In genomic region chr4:120525106-120525505, GRCh38 we compare ENCODE assay signal across 31 cellular contexts.
"Had no signal": no experiment of that assay in that cellular context is flagged by ENCODE, and none has a peak within 500 bp of the region (broad histone marks: within the 10 kb centered on the region; RNA-seq: fewer than 3 reads in every experiment).

No MANE protein-coding gene starts in this region.

- H3K27ac ChIP-seq: neural progenitor cell, ovary, parathyroid adenoma, psoas muscle, skin epidermis, spleen, suprapubic skin, testis, tibial artery, transverse colon, upper lobe of right lung, uterus had no signal

- H3K79me2 ChIP-seq: parathyroid adenoma had no signal

- H3K4me2 ChIP-seq: neural progenitor cell, smooth muscle cell had no signal

- H3K9ac ChIP-seq: neural progenitor cell, parathyroid adenoma had no signal

- H3K27me3 ChIP-seq: neural progenitor cell, ovary, spleen, suprapubic skin, testis, tibial artery, transverse colon, upper lobe of right lung, uterus had no signal

- H3K4me1 Mint-ChIP-seq: natural killer cell; nephron; stimulated activated memory B cell treated with anti-CD40 and anti-IgM and Interleukin-4, amounts not matched to agents 10 μg/mL and 1 μg/mL and 100 μg/mL, for 72 hours; stimulated activated naive CD8-positive, alpha-beta T cell treated with anti-CD3 and anti-CD28 coated beads, Interleukin-15, amount 100 ng/mL, for 72 hours had no signal

- H3K4me3 Mint-ChIP-seq: natural killer cell; nephron; neural progenitor cell; stimulated activated memory B cell treated with anti-CD40 and anti-IgM and Interleukin-4, amounts not matched to agents 10 μg/mL and 1 μg/mL and 100 μg/mL, for 72 hours; stimulated activated naive CD8-positive, alpha-beta T cell treated with anti-CD3 and anti-CD28 coated beads, Interleukin-15, amount 100 ng/mL, for 72 hours; type B pancreatic cell had no signal

- H3K36me3 ChIP-seq: neural progenitor cell, ovary, spleen, suprapubic skin, tibial artery, transverse colon, upper lobe of right lung, uterus had no signal

- H3K9me3 ChIP-seq: ovary, suprapubic skin, testis, tibial artery, upper lobe of right lung, uterus had no signal

- H3K36me3 Mint-ChIP-seq: natural killer cell; stimulated activated memory B cell treated with anti-CD40 and anti-IgM and Interleukin-4, amounts not matched to agents 10 μg/mL and 1 μg/mL and 100 μg/mL, for 72 hours had no signal

- H3K4me3 ChIP-seq: neural progenitor cell, ovary, psoas muscle, skin epidermis, smooth muscle cell, spleen, suprapubic skin, testis, tibial artery, transverse colon, upper lobe of right lung, uterus had no signal

- H3K27me3 Mint-ChIP-seq: progenitor cell of endocrine pancreas; stimulated activated memory B cell treated with anti-CD40 and anti-IgM and Interleukin-4, amounts not matched to agents 10 μg/mL and 1 μg/mL and 100 μg/mL, for 72 hours; type B pancreatic cell had no signal

- H3K9me3 Mint-ChIP-seq: stimulated activated naive CD8-positive, alpha-beta T cell treated with anti-CD3 and anti-CD28 coated beads, Interleukin-15, amount 100 ng/mL, for 72 hours had no signal

- H2AFZ ChIP-seq: parathyroid adenoma had no signal

- H3K4me1 ChIP-seq: parathyroid adenoma, psoas muscle, spleen, suprapubic skin, testis, tibial artery, transverse colon, upper lobe of right lung, uterus had no signal

- ATAC-seq: natural killer cell; psoas muscle; right cardiac atrium; sciatic nerve; stimulated activated memory B cell treated with anti-CD40 and anti-IgM and Interleukin-4, amounts not matched to agents 10 μg/mL and 1 μg/mL and 100 μg/mL, for 72 hours; stimulated activated naive CD8-positive, alpha-beta T cell treated with anti-CD3 and anti-CD28 coated beads, Interleukin-15, amount 100 ng/mL, for 72 hours; stimulated activated naive CD8-positive, alpha-beta T cell treated with anti-CD3 and anti-CD28 coated beads, Interleukin-15, Interleukin-2, amounts not matched to agents 100 U/mL and 50 U/mL, for 24 hours; upper lobe of right lung had no signal

- H3K27ac Mint-ChIP-seq: natural killer cell; neural progenitor cell; progenitor cell of endocrine pancreas; stimulated activated memory B cell treated with anti-CD40 and anti-IgM and Interleukin-4, amounts not matched to agents 10 μg/mL and 1 μg/mL and 100 μg/mL, for 72 hours; stimulated activated naive CD8-positive, alpha-beta T cell treated with anti-CD3 and anti-CD28 coated beads, Interleukin-15, amount 100 ng/mL, for 72 hours; type B pancreatic cell had no signal

- DNase-seq: natural killer cell; occipital lobe; ovary; posterior cingulate gyrus; psoas muscle; right cardiac atrium; spleen; stimulated activated CD4-positive, alpha-beta T cell treated with anti-CD3 and anti-CD28 coated beads, Interleukin-12 subunit alpha, Interleukin-12 subunit beta, amount 100 ng/mL, for 4 hours; stimulated activated CD4-positive, alpha-beta T cell treated with anti-CD3 and anti-CD28 coated beads, Interleukin-1b, Interleukin-23, amount 100 ng/mL, for 48 hours; stimulated activated CD4-positive, alpha-beta T cell treated with anti-CD3 and anti-CD28 coated beads, Interleukin-4, amount 100 ng/mL, for 1 hour; stimulated activated CD4-positive, alpha-beta T cell treated with anti-CD3 and anti-CD28 coated beads, Interleukin-4, amount 100 ng/mL, for 4 hours; stimulated activated CD8-positive, alpha-beta memory T cell treated with anti-CD3 and anti-CD28 coated beads, Interleukin-4, amount 100 ng/mL, for 48 hours; stimulated activated naive CD4-positive, alpha-beta T cell; stimulated activated naive CD8-positive, alpha-beta T cell treated with anti-CD3 and anti-CD28 coated beads, Interleukin-15, amount 100 ng/mL, for 72 hours; stimulated activated naive CD8-positive, alpha-beta T cell treated with anti-CD3 and anti-CD28 coated beads, Interleukin-15, Interleukin-2, amounts not matched to agents 100 U/mL and 50 U/mL, for 24 hours; substantia nigra; testis; tibial artery; transverse colon; upper lobe of right lung; uterus had no signal
